Comparison of ENCODE assay signal across 8 cellular contexts in genomic region chr5:153276151-153276550, GRCh38.
DNase-seq lines count a peak whose midpoint lies in the region; ATAC-seq and TF ChIP-seq lines count a peak whose summit lies in the region.

No MANE protein-coding gene starts in this region.

- ATAC-seq in WTC11, result no peak
- ATAC-seq in HG03139 (IDR thresholded peaks at IDR 0.05; ENCODE audit: unreplicated experiment), result no peak

- H3K9me3 ChIP-seq in Caco-2 (no peaks in the 10 kb centered on the region), iPS DF 6.9 (ENCODE audit: control insufficient read depth, insufficient read depth, low read length) (no peaks in the 10 kb centered on the region), suprapubic skin (no peaks in the 10 kb centered on the region)

- CTCF ChIA-PET in Caco-2 (lab: Charles Lee), result no interaction called here
- CTCF ChIA-PET in WTC11 (lab: Charles Lee), result no interaction called here

- H3K4me3 ChIP-seq in Caco-2 (ENCODE audit: low read depth, low read length) (no peak overlapping the region), HL-60 (replicated peaks; ENCODE audit: insufficient read depth, low read length) (no peak overlapping the region), iPS DF 6.9 (ENCODE audit: low read length) (no peak overlapping the region), suprapubic skin (no peak overlapping the region)

- no peak for TF ChIP-seq EP300 in suprapubic skin (IDR thresholded peaks at IDR 0.05)

- WGBS in iPS DF 6.9 (ENCODE audit: insufficient coverage, insufficient read length), result no CpG with 5 or more reads among the region's 4 CpGs
- WGBS in suprapubic skin, result 45% methylated on average over 4 of the region's 4 CpGs

- no peak for TF ChIP-seq POLR2A in suprapubic skin (IDR thresholded peaks at IDR 0.05)

- TF ChIP-seq CTCF in Caco-2 (IDR thresholded peaks at IDR 0.05; ENCODE audit: insufficient read depth in 1 of 2, low read depth in 1 of 2, low read length in 1 of 2, severe bottlenecking in 1 of 2, unreplicated experiment in 1 of 2) (no peak), HL-60 (IDR thresholded peaks at IDR 0.05; ENCODE audit: insufficient read depth, low read length) (no peak), WTC11 (IDR thresholded peaks at IDR 0.05) (no peak), suprapubic skin (IDR thresholded peaks at IDR 0.05) (no peak)

- intact Hi-C loops in Caco-2 (cut with micrococcal nuclease; ENCODE audit: unreplicated experiment), result no loop called here

- no peaks in the 10 kb centered on the region for H3K9me3 Mint-ChIP-seq in Caco-2 (ENCODE audit: unreplicated experiment)
- H3K9me3 Mint-ChIP-seq in WTC11, result no peaks in the 10 kb centered on the region

- H3K27me3 ChIP-seq in Caco-2 (replicated peaks; ENCODE audit: control insufficient read depth, insufficient read depth, low read length), result no peaks in the 10 kb centered on the region
- H3K27me3 ChIP-seq in HL-60 (ENCODE audit: insufficient read depth, poor library complexity, severe bottlenecking), result no peaks in the 10 kb centered on the region
- H3K27me3 ChIP-seq in iPS DF 6.9 (ENCODE audit: control insufficient read depth, insufficient read depth, low read length), result no peaks in the 10 kb centered on the region
- no peaks in the 10 kb centered on the region for H3K27me3 ChIP-seq in suprapubic skin

- H3K4me3 Mint-ChIP-seq in Caco-2 (ENCODE audit: unreplicated experiment) (no peak overlapping the region), WTC11 (no peak overlapping the region)

- H3K36me3 ChIP-seq in Caco-2 (ENCODE audit: control insufficient read depth, insufficient read depth, low read length) (no peaks in the 10 kb centered on the region), iPS DF 6.9 (ENCODE audit: control insufficient read depth, insufficient read depth, low read length) (no peaks in the 10 kb centered on the region), suprapubic skin (no peaks in the 10 kb centered on the region)

- POLR2A ChIA-PET in Caco-2 (lab: Charles Lee) (no interaction called here), WTC11 (lab: Charles Lee) (no interaction called here)

- no peaks in the 10 kb centered on the region for H3K36me3 Mint-ChIP-seq in Caco-2 (ENCODE audit: insufficient read depth, unreplicated experiment)
- no peaks in the 10 kb centered on the region for H3K36me3 Mint-ChIP-seq in WTC11

- H3K27ac ChIP-seq in HL-60 (replicated peaks) (no peak overlapping the region), iPS DF 6.9 (ENCODE audit: low read length) (no peak overlapping the region), suprapubic skin (no peak overlapping the region)

- H3K27me3 Mint-ChIP-seq in Caco-2 (ENCODE audit: insufficient read depth, unreplicated experiment) (peaks cover 1% of the 10 kb centered on the region), WTC11 (ENCODE audit: low read depth) (no peaks in the 10 kb centered on the region)

- DNase-seq in Caco-2 (peak; percentile 50 to 67), HL-60 (ENCODE audit: low read depth in 1 of 2, low spot score in 1 of 2) (peak; percentile 0 to 2), WTC11 (ENCODE audit: low spot score) (peak; percentile 76), iPS DF 6.9 (ENCODE audit: low read depth, low spot score) (peak; percentile 31), NCI-H774 (lab: John Stamatoyannopoulos, UW) (no peak), DMS153 treated with DMSO at 0.1 percent for 48 hours (lab: John Stamatoyannopoulos, UW; ENCODE audit: unreplicated experiment) (no peak), suprapubic skin (ENCODE audit: low spot score in 2 of 2) (no peak)

- H3K4me1 Mint-ChIP-seq in Caco-2 (ENCODE audit: low read depth, unreplicated experiment) (no peaks in the 10 kb centered on the region), WTC11 (no peaks in the 10 kb centered on the region)

- H3K27ac Mint-ChIP-seq in Caco-2 (ENCODE audit: unreplicated experiment), result no peak overlapping the region
- H3K27ac Mint-ChIP-seq in WTC11, result no peak overlapping the region

- BruUV-seq in Caco-2 (replicated peaks; lab: Mats Ljungman, UMichigan), result no TSS peak

- H3K4me1 ChIP-seq in Caco-2 (no peaks in the 10 kb centered on the region), iPS DF 6.9 (ENCODE audit: control insufficient read depth, insufficient read depth, low read length) (no peaks in the 10 kb centered on the region), suprapubic skin (no peaks in the 10 kb centered on the region)

TF ChIP-seq in WTC11, 78 proteins besides CTCF, POLR2A, EP300 and RAD21 (continues in another document):
- TF ChIP-seq FOXJ3 (CRISPR knock-in tag; IDR thresholded peaks at IDR 0.05; ENCODE audit: borderline replicate concordance) (no peak), GTF2I (CRISPR knock-in tag; conservative IDR thresholded peaks at IDR 0.05) (no peak), NR3C1 (CRISPR knock-in tag; conservative IDR thresholded peaks at IDR 0.05; ENCODE audit: low read depth) (no peak), ZSCAN18 (CRISPR knock-in tag; IDR thresholded peaks at IDR 0.05) (no peak), ZNF138 (CRISPR knock-in tag; conservative IDR thresholded peaks at IDR 0.05) (no peak), RELA (CRISPR knock-in tag; IDR thresholded peaks at IDR 0.05; ENCODE audit: borderline replicate concordance) (no peak), ZNF317 (CRISPR knock-in tag; IDR thresholded peaks at IDR 0.05; ENCODE audit: borderline replicate concordance, low read depth) (no peak), SMAD4 (CRISPR knock-in tag; IDR thresholded peaks at IDR 0.05) (0 out of 2 replicates have a peak, but pooled peaks have one; percentile 64), TEAD4 (CRISPR knock-in tag; IDR thresholded peaks at IDR 0.05) (peak; percentile 69; the same call in 1 of the 2 replicates), ZNF232 (CRISPR knock-in tag; IDR thresholded peaks at IDR 0.05) (0 out of 2 replicates have a peak, but pooled peaks have one; percentile 47)
- TF ChIP-seq, protein P1, sequence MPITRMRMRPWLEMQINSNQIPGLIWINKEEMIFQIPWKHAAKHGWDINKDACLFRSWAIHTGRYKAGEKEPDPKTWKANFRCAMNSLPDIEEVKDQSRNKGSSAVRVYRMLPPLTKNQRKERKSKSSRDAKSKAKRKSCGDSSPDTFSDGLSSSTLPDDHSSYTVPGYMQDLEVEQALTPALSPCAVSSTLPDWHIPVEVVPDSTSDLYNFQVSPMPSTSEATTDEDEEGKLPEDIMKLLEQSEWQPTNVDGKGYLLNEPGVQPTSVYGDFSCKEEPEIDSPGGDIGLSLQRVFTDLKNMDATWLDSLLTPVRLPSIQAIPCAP (CRISPR knock-in tag; IDR thresholded peaks at IDR 0.05), result no peak
- TF ChIP-seq, protein P2, sequence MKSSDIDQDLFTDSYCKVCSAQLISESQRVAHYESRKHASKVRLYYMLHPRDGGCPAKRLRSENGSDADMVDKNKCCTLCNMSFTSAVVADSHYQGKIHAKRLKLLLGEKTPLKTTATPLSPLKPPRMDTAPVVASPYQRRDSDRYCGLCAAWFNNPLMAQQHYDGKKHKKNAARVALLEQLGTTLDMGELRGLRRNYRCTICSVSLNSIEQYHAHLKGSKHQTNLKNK (CRISPR knock-in tag; IDR thresholded peaks at IDR 0.05), result no peak
- TF ChIP-seq, protein P3, sequence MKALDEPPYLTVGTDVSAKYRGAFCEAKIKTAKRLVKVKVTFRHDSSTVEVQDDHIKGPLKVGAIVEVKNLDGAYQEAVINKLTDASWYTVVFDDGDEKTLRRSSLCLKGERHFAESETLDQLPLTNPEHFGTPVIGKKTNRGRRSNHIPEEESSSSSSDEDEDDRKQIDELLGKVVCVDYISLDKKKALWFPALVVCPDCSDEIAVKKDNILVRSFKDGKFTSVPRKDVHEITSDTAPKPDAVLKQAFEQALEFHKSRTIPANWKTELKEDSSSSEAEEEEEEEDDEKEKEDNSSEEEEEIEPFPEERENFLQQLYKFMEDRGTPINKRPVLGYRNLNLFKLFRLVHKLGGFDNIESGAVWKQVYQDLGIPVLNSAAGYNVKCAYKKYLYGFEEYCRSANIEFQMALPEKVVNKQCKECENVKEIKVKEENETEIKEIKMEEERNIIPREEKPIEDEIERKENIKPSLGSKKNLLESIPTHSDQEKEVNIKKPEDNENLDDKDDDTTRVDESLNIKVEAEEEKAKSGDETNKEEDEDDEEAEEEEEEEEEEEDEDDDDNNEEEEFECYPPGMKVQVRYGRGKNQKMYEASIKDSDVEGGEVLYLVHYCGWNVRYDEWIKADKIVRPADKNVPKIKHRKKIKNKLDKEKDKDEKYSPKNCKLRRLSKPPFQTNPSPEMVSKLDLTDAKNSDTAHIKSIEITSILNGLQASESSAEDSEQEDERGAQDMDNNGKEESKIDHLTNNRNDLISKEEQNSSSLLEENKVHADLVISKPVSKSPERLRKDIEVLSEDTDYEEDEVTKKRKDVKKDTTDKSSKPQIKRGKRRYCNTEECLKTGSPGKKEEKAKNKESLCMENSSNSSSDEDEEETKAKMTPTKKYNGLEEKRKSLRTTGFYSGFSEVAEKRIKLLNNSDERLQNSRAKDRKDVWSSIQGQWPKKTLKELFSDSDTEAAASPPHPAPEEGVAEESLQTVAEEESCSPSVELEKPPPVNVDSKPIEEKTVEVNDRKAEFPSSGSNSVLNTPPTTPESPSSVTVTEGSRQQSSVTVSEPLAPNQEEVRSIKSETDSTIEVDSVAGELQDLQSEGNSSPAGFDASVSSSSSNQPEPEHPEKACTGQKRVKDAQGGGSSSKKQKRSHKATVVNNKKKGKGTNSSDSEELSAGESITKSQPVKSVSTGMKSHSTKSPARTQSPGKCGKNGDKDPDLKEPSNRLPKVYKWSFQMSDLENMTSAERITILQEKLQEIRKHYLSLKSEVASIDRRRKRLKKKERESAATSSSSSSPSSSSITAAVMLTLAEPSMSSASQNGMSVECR (CRISPR knock-in tag; IDR thresholded peaks at IDR 0.05; ENCODE audit: borderline replicate concordance), result peak; percentile 85

Comparison
In these comparisons a context has a peak if more than half of its experiments do, and no peak if none do; other contexts are left out.
1. DNase-seq: peak in Caco-2 (2 of 2), HL-60 (2 of 2), WTC11 (single experiment) and iPS DF 6.9 (single experiment); none in NCI-H774 (single experiment), DMS153 treated with DMSO at 0.1 percent for 48 hours (single experiment) and suprapubic skin (0 of 2).